In the genomic region with DNA sequence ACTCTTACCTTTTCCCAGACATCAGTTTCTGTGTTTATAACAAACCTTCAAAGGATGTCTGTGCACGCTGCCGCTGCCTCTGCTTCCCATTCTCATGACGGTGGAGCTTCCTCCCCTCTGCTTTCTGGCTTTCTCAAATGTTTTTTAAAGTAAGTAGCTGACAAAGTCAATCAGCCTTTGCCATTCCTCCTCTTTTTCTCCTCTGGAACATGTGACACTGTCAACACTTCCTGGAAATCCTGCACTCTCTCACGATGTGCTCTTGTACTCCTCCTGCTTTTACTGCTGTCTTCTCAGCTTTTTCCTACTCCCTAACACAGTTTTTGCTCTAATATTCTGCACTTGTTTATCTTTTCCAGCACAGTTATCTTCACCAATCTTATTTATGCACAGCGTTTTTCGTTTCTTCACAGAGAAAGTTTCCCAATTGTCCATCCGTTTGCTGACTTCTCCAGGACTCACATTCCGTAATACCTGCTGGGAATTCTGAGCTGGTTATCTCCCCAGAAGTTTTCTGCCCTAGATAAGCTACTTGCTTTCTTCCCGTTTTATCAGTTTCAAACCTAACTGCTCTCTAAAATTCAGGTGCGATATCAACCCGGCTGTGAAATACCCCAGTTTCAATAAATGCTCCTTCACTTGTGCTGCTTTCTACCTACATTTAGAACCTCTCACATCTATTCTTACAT, we compare ENCODE assay signal across 21 cellular contexts.
A peak's percentile ranks its signal among the peaks of the same experiment; 100 is the strongest.
DNase-seq lines count a peak whose midpoint lies in the region; ATAC-seq, FAIRE-seq and TF ChIP-seq lines count a peak whose summit lies in the region.
"Had no signal": no experiment of that assay in that cellular context is flagged by ENCODE, and none has a peak within 500 bp of the region (broad histone marks: within the 10 kb centered on the region; RNA-seq: fewer than 3 reads in every experiment).

No MANE protein-coding gene starts in this region.

- peak overlapping the region; percentile 99; the same call in 1 of the 2 replicates for H2AFZ ChIP-seq in H1 (ENCODE audit: low read length)
- H2AFZ ChIP-seq: PC-9 had no signal

- H3K23me2 ChIP-seq in H1 (ENCODE audit: low read depth, low read length), result no peaks in the 10 kb centered on the region

- POLR2A ChIA-PET in H1 (lab: Charles Lee; ENCODE audit: partially characterized antibody), result no interaction called here

- H3K4me1 ChIP-seq in heart left ventricle (no peaks in the 10 kb centered on the region), heart right ventricle (peaks cover 0 to 5% (median 0%) of the 10 kb centered on the region in 9 donors), H1 (replicated peaks in 1 of 4; ENCODE audit: control insufficient read depth in 3 of 4, insufficient read depth in 4 of 4, low read length in 3 of 4) (no peaks in the 10 kb centered on the region), mesendoderm (ENCODE audit: control insufficient read depth, low read depth, low read length) (no peaks in the 10 kb centered on the region), aorta (ENCODE audit: control insufficient read depth in 1 of 2, insufficient read depth in 2 of 2, low read length in 2 of 2) (no peaks in the 10 kb centered on the region)
- H3K4me1 ChIP-seq: psoas muscle, transverse colon had no signal

- TF ChIP-seq RAD21 in H1 (IDR thresholded peaks at IDR 0.05 in 1 of 2, conservative IDR thresholded peaks at IDR 0.05 in 1 of 2; ENCODE audit: low read depth in 2 of 2, low read length in 2 of 2), result no peak

- TF ChIP-seq EP300 in H1 (IDR thresholded peaks at IDR 0.05; ENCODE audit: borderline replicate concordance in 1 of 2, low read depth in 2 of 2, low read length in 2 of 2), result no peak

- H3K4me3 ChIP-seq in heart left ventricle (peak overlapping the region in 7 of 12 donors; percentile 11 to 28 (median 18)), heart right ventricle (peak overlapping the region in 5 of 10 donors; percentile 0 to 33 (median 8)), H1 (ENCODE audit: extremely low read depth in 1 of 4, insufficient read depth in 2 of 4, low read depth in 3 of 4, low read length in 4 of 4) (no peak overlapping the region), mesendoderm (ENCODE audit: low read length) (no peak overlapping the region), aorta (ENCODE audit: low read length in 2 of 2) (peak overlapping the region; percentile 18)
- H3K4me3 ChIP-seq: PC-9, psoas muscle, transverse colon had no signal

- H2BK5ac ChIP-seq in H1 (ENCODE audit: low read depth, low read length) (no peak overlapping the region), mesendoderm (ENCODE audit: low read length) (no peak overlapping the region)

- H2BK15ac ChIP-seq in H1 (ENCODE audit: low read length) (no peak overlapping the region), mesendoderm (replicated peaks; ENCODE audit: low read depth) (no peak overlapping the region)

- H3K27ac ChIP-seq in heart left ventricle (no peak overlapping the region), heart right ventricle (no peak overlapping the region), H1 (ENCODE audit: low read depth, low read length) (no peak overlapping the region), mesendoderm (ENCODE audit: low read depth, low read length) (no peak overlapping the region), aorta (ENCODE audit: low read depth in 1 of 2, low read length in 2 of 2) (no peak overlapping the region)
- H3K27ac ChIP-seq: dorsolateral prefrontal cortex, PC-9, psoas muscle, transverse colon had no signal

- H3K23ac ChIP-seq in H1 (ENCODE audit: insufficient read length), result no peak overlapping the region
- H3K23ac ChIP-seq in mesendoderm (ENCODE audit: low read length), result no peak overlapping the region

- FAIRE-seq in H1 (lab: Jason Lieb, UNC), result no peak
- FAIRE-seq: A204.1, bronchial epithelial cell had no signal

- TF ChIP-seq POLR2A in heart left ventricle (IDR thresholded peaks at IDR 0.05) (no peak), H1 (IDR thresholded peaks at IDR 0.05; ENCODE audit: control extremely low read depth in 1 of 2, low read depth in 2 of 2, low read length in 2 of 2) (no peak)

- H4K8ac ChIP-seq in H1 (ENCODE audit: extremely low read depth, insufficient read depth, low read length) (no peak overlapping the region), mesendoderm (ENCODE audit: low read depth, low read length) (no peak overlapping the region)

- WGBS in heart left ventricle, 4 donors, result 13 to 21% (median 20%) methylated on average over 11 of the region's 11 CpGs
- WGBS in heart right ventricle, 2 donors, result 15 to 16% methylated on average over 11 of the region's 11 CpGs
- WGBS in H1 (ENCODE audit: extremely low coverage in 1 of 2, insufficient coverage in 1 of 2, insufficient read length in 1 of 2, insufficient replicate concordance in 2 of 2, low coverage in 1 of 2, low lambda C conversion rate in 2 of 2, missing lambda C conversion rate in 1 of 2), 2 experiments, result 75% methylated on average over 11 of the region's 11 CpGs; no CpG with 5 or more reads in 1 of the 2 experiments
- WGBS in mesendoderm (ENCODE audit: extremely low coverage, insufficient coverage, low lambda C conversion rate), result no CpG with 5 or more reads among the region's 11 CpGs
- 26 to 33% methylated on average over 11 of the region's 11 CpGs for WGBS in aorta, 2 donors

- H2BK20ac ChIP-seq in H1 (ENCODE audit: low read length), result no peak overlapping the region

- H3K4ac ChIP-seq in H1 (replicated peaks; ENCODE audit: insufficient read length, low read depth, low read length) (no peak overlapping the region), mesendoderm (ENCODE audit: low read depth, low read length) (no peak overlapping the region)

- H3K27me3 ChIP-seq in heart left ventricle (no peaks in the 10 kb centered on the region), heart right ventricle (no peaks in the 10 kb centered on the region), H1 (replicated peaks in 1 of 4; ENCODE audit: control insufficient read depth in 3 of 4, extremely low read depth in 1 of 4, insufficient read depth in 3 of 4, low read length in 3 of 4) (no peaks in the 10 kb centered on the region), mesendoderm (ENCODE audit: insufficient read depth, low read length, poor library complexity) (no peaks in the 10 kb centered on the region), aorta (ENCODE audit: control insufficient read depth in 1 of 2, insufficient read depth in 2 of 2, low read length in 1 of 2) (no peaks in the 10 kb centered on the region)
- H3K27me3 ChIP-seq: dorsolateral prefrontal cortex, transverse colon had no signal

- H4K5ac ChIP-seq in H1 (ENCODE audit: insufficient read length, low read depth, low read length) (no peak overlapping the region), mesendoderm (ENCODE audit: low read length) (no peak overlapping the region)

- peak in 1 of 4 donors; percentile 26 for ATAC-seq in heart left ventricle
- ATAC-seq in heart right ventricle, result no peak
- ATAC-seq in aorta (ENCODE audit: low FRiP score), result no peak
- no peak for ATAC-seq in HG02938 (IDR thresholded peaks at IDR 0.05; ENCODE audit: unreplicated experiment)
- ATAC-seq: left colon, psoas muscle had no signal

- CTCF ChIA-PET in H1 (lab: Charles Lee; ENCODE audit: partially characterized antibody), result interaction anchor here (1.0 kb wide), 1 partner anchor 28 kb away, joined by 3 read pairs; no protein-coding TSS in a partner anchor

- H3K18ac ChIP-seq in H1 (ENCODE audit: extremely low read depth, low read length), result no peak overlapping the region
- no peak overlapping the region for H3K18ac ChIP-seq in mesendoderm (ENCODE audit: low read length)

- H3K4me2 ChIP-seq in H1 (ENCODE audit: insufficient read depth in 1 of 2, low read depth in 2 of 2, low read length in 2 of 2), result peak overlapping the region in 1 of 2 experiments; percentile 22; a peak in 1 of 4 replicates
- H3K4me2 ChIP-seq in mesendoderm (ENCODE audit: low read length), result peak overlapping the region; percentile 11
- H3K4me2 ChIP-seq: PC-9 had no signal

- H3K9ac ChIP-seq in H1 (replicated peaks in 1 of 4; ENCODE audit: extremely low read depth in 1 of 4, low read depth in 3 of 4, low read length in 3 of 4) (no peak overlapping the region; a peak in 1 of 7 replicates), mesendoderm (ENCODE audit: low read length) (no peak overlapping the region)

- H3K79me1 ChIP-seq in H1 (ENCODE audit: low read depth, low read length) (no peaks in the 10 kb centered on the region), mesendoderm (ENCODE audit: low read length) (no peaks in the 10 kb centered on the region)

- no peak overlapping the region for H2BK120ac ChIP-seq in H1 (replicated peaks; ENCODE audit: low read depth, low read length)
- H2BK120ac ChIP-seq in mesendoderm (ENCODE audit: low read depth, low read length), result no peak overlapping the region

- DNase-seq in heart left ventricle, result no peak
- DNase-seq in heart right ventricle, result no peak
- DNase-seq in H1 (ENCODE audit: low read depth in 1 of 2, low spot score in 2 of 2), result no peak
- DNase-seq in mesendoderm, result peak; percentile 90
- no peak for DNase-seq in aorta
- DNase-seq in activated CD4-positive, alpha-beta T cell treated with anti-CD3 and anti-CD28 coated beads for 48 hours, result no peak
- no peak for DNase-seq in SW 1271 (lab: John Stamatoyannopoulos, UW)
- DNase-seq: activated naive CD4-positive, alpha-beta T cell treated with anti-CD3 and anti-CD28 coated beads, Interleukin-2, amount 50 U/mL, for 16 hours; C1 segment of cervical spinal cord; dorsolateral prefrontal cortex; left colon; NCI-H1092 treated with DMSO at 0.1 percent for 48 hours; NCI-H2107; PC-9; psoas muscle; stimulated activated CD4-positive, alpha-beta T cell treated with anti-CD3 and anti-CD28 coated beads, Interleukin-15, amount 100 ng/mL, for 24 hours; stimulated activated naive CD4-positive, alpha-beta T cell; transverse colon had no signal

- H2AK5ac ChIP-seq in H1 (ENCODE audit: low read depth, low read length) (no peak overlapping the region), mesendoderm (ENCODE audit: low read length) (no peak overlapping the region)

- TF ChIP-seq CTCF in heart left ventricle (IDR thresholded peaks at IDR 0.05), result no peak
- TF ChIP-seq CTCF in heart right ventricle (IDR thresholded peaks at IDR 0.05), result no peak
- TF ChIP-seq CTCF in H1 (IDR thresholded peaks at IDR 0.05; ENCODE audit: control extremely low read depth in 1 of 3, insufficient read depth in 1 of 3, low read depth in 1 of 3, low read length in 3 of 3), result no peak

- H3K9me3 ChIP-seq in heart left ventricle (peaks cover 0 to 20% (median 0%) of the 10 kb centered on the region in 12 donors), heart right ventricle (peaks cover 0 to 26% (median 4%) of the 10 kb centered on the region in 11 donors), H1 (ENCODE audit: insufficient read depth in 2 of 2, low read depth in 1 of 2, low read length in 1 of 2) (peaks cover 3 to 6% of the 10 kb centered on the region in 2 experiments; a peak in 3 of 4 replicates), aorta (ENCODE audit: control insufficient read depth, low read length) (peaks cover 6% of the 10 kb centered on the region)
- H3K9me3 ChIP-seq: psoas muscle, transverse colon had no signal

- H3K79me2 ChIP-seq in H1 (ENCODE audit: control insufficient read depth in 1 of 2, insufficient read depth in 2 of 2, low read length in 2 of 2), result no peaks in the 10 kb centered on the region
- no peaks in the 10 kb centered on the region for H3K79me2 ChIP-seq in mesendoderm (ENCODE audit: control insufficient read depth, insufficient read depth, low read length)

- H2BK12ac ChIP-seq in H1 (ENCODE audit: low read depth, low read length), result no peak overlapping the region

- no peak overlapping the region for H4K91ac ChIP-seq in H1 (replicated peaks; ENCODE audit: insufficient read length, low read length)

- H3K56ac ChIP-seq in H1 (replicated peaks; ENCODE audit: insufficient read length, low read depth, low read length), result no peak overlapping the region
- no peak overlapping the region for H3K56ac ChIP-seq in mesendoderm (ENCODE audit: low read length)

- H4K20me1 ChIP-seq in H1 (replicated peaks in 1 of 2; ENCODE audit: control insufficient read depth in 1 of 2, insufficient read depth in 2 of 2, low read length in 2 of 2), result no peaks in the 10 kb centered on the region

- no peak overlapping the region for H3K14ac ChIP-seq in H1 (ENCODE audit: insufficient read length)

- H3K36me3 ChIP-seq in heart left ventricle (no peaks in the 10 kb centered on the region), heart right ventricle (no peaks in the 10 kb centered on the region), H1 (ENCODE audit: control insufficient read depth in 2 of 4, insufficient read depth in 4 of 4, low read length in 3 of 4) (no peaks in the 10 kb centered on the region), mesendoderm (ENCODE audit: control insufficient read depth, insufficient read depth, low read length) (no peaks in the 10 kb centered on the region), aorta (ENCODE audit: control insufficient read depth in 1 of 2, insufficient read depth in 2 of 2, low read length in 1 of 2) (no peaks in the 10 kb centered on the region)
- H3K36me3 ChIP-seq: transverse colon had no signal

- intact Hi-C loops in heart left ventricle (cut with DNase I), result no loop called here
- intact Hi-C loops in heart right ventricle (cut with DNase I), result no loop called here
- intact Hi-C loops in aorta (cut with DNase I), result no loop called here

Comparison
In these comparisons a context has a peak if more than half of its experiments do, and no peak if none do; other contexts are left out.
1. H3K4me3 ChIP-seq: peak in heart left ventricle (7 of 12) and aorta (2 of 2); none in H1 (0 of 4) and mesendoderm (single experiment).